Comparison of ENCODE assay signal across 8 cellular contexts in genomic region chr4:177441803-177442622, GRCh38.
A peak's percentile ranks its signal among the peaks of the same experiment; 100 is the strongest.
DNase-seq lines count a peak whose midpoint lies in the region; ATAC-seq lines count a peak whose summit lies in the region.

AGA (minus strand) TSS chr4:177442437; CDS start chr4:177442375, 62 bp downstream.

- peak; percentile 86 for ATAC-seq in GM19035 (IDR thresholded peaks at IDR 0.05; ENCODE audit: unreplicated experiment)
- peak; percentile 92 for ATAC-seq in HG03354 (IDR thresholded peaks at IDR 0.05; ENCODE audit: poor library complexity, severe bottlenecking, unreplicated experiment)

- H3K27ac ChIP-seq in cingulate gyrus (ENCODE audit: low read depth, low read length), result peak within 1 kb of the TSS; percentile 96

- DNase-seq in AG20443 (ENCODE audit: low spot score) (peak; percentile 97), NCI-H524 (lab: John Stamatoyannopoulos, UW) (peak; percentile 61 to 84), kidney tubule cell (ENCODE audit: low spot score) (peak; percentile 96)
- peak; percentile 96 to 98 for DNase-seq in activated CD4-positive, alpha-beta T cell treated with anti-CD3 and anti-CD28 coated beads for 4 hours
- DNase-seq in stimulated activated CD4-positive, alpha-beta T cell treated with anti-CD3 and anti-CD28 coated beads, Interleukin-1b, Interleukin-23, amount 100 ng/mL, for 24 hours (ENCODE audit: low read depth in 4 of 4, low spot score in 1 of 4), result peak; percentile 91 to 94 (median 93)

Comparison
In these comparisons a context has a peak if more than half of its experiments do, and no peak if none do; other contexts are left out.
1. Peak in every context shown above with its lines: DNase-seq, ATAC-seq and H3K27ac ChIP-seq.